In genomic region chr1:115179397-115179835, GRCh38 we compare ENCODE assay signal across 9 cellular contexts.
DNase-seq lines count a peak whose midpoint lies in the region; ATAC-seq, FAIRE-seq and TF ChIP-seq lines count a peak whose summit lies in the region.
"Had no signal": no experiment of that assay in that cellular context is flagged by ENCODE, and none has a peak within 500 bp of the region (broad histone marks: within the 10 kb centered on the region; RNA-seq: fewer than 3 reads in every experiment).

No MANE protein-coding gene starts in this region.

- TF ChIP-seq POLR2A in K562 (conservative IDR thresholded peaks at IDR 0.05): no peak

- DNase-seq in AG08396 (ENCODE audit: low spot score) (peak; percentile 84), HT1080 (ENCODE audit: low read depth) (peak; percentile 98), K562 (ENCODE audit: extremely low read depth in 1 of 4, low spot score in 3 of 4) (peak; percentile 74 to 83 (median 80)), kidney tubule cell (ENCODE audit: low spot score) (peak; percentile 100), immature natural killer cell (no peak), small intestine (no peak), Caco-2 (no peak), BE2C (no peak)
- DNase-seq: DND-41 had no signal

- H3K9me1 ChIP-seq in K562 (ENCODE audit: control insufficient read depth, insufficient read depth, low read length): no peaks in the 10 kb centered on the region

- H3K4me1 Mint-ChIP-seq in immature natural killer cell (no peaks in the 10 kb centered on the region), Caco-2 (ENCODE audit: low read depth, unreplicated experiment) (no peaks in the 10 kb centered on the region)

- no peak overlapping the region for H3K4me3 ChIP-seq in K562
- no peak overlapping the region for H3K4me3 ChIP-seq in small intestine (ENCODE audit: low read depth in 1 of 2, low read length in 2 of 2)
- H3K4me3 ChIP-seq in Caco-2 (ENCODE audit: low read depth, low read length): no peak overlapping the region
- H3K4me3 ChIP-seq in BE2C (ENCODE audit: low read depth, low read length): no peak overlapping the region

- H4K20me1 ChIP-seq in K562 (replicated peaks; ENCODE audit: control insufficient read depth, insufficient read depth, low read length): no peaks in the 10 kb centered on the region

- FAIRE-seq in K562 (lab: Jason Lieb, UNC): peak; percentile 95
- no peak for FAIRE-seq in small intestine (lab: Jason Lieb, UNC)

- H2AFZ ChIP-seq in K562 (ENCODE audit: low read depth, low read length): no peak overlapping the region

- H3K36me3 Mint-ChIP-seq in immature natural killer cell (no peaks in the 10 kb centered on the region), Caco-2 (ENCODE audit: insufficient read depth, unreplicated experiment) (no peaks in the 10 kb centered on the region)

- TF ChIP-seq CTCF in K562 (IDR thresholded peaks at IDR 0.05 in 2 of 3, conservative IDR thresholded peaks at IDR 0.05 in 1 of 3; ENCODE audit: insufficient read depth in 2 of 3, low read depth in 1 of 3, low read length in 3 of 3): no peak
- no peak for TF ChIP-seq CTCF in Caco-2 (IDR thresholded peaks at IDR 0.05; ENCODE audit: insufficient read depth in 1 of 2, low read depth in 1 of 2, low read length in 1 of 2, severe bottlenecking in 1 of 2, unreplicated experiment in 1 of 2)
- TF ChIP-seq CTCF in BE2C (IDR thresholded peaks at IDR 0.05; ENCODE audit: low read depth, low read length): no peak

- WGBS in K562 (ENCODE audit: insufficient coverage, low coverage, missing lambda C conversion rate): 2% methylated on average over 10 of the region's 10 CpGs
- 77 to 89% (median 79%) methylated on average over 10 of the region's 10 CpGs for WGBS in small intestine, 3 donors

- H3K4me1 ChIP-seq in K562 (replicated peaks in 1 of 2; ENCODE audit: control insufficient read depth in 2 of 2, insufficient read depth in 2 of 2, low read length in 2 of 2) (peaks cover 4 to 6% of the 10 kb centered on the region in 2 experiments; a peak in 3 of 5 replicates), small intestine (ENCODE audit: control insufficient read depth in 2 of 2, insufficient read depth in 1 of 2, low read depth in 1 of 2, low read length in 1 of 2) (no peaks in the 10 kb centered on the region), Caco-2 (no peaks in the 10 kb centered on the region), BE2C (no peaks in the 10 kb centered on the region)

- H3K9me3 Mint-ChIP-seq in immature natural killer cell: peaks cover 0 to 2% (median 0%) of the 10 kb centered on the region in 6 donors
- H3K9me3 Mint-ChIP-seq in Caco-2 (ENCODE audit: unreplicated experiment): no peaks in the 10 kb centered on the region

- H3K27me3 ChIP-seq in K562 (ENCODE audit: control insufficient read depth in 2 of 2, insufficient read depth in 2 of 2, low read length in 2 of 2): no peaks in the 10 kb centered on the region
- H3K27me3 ChIP-seq in small intestine (ENCODE audit: control insufficient read depth in 2 of 2, insufficient read depth in 2 of 2, low read length in 2 of 2): no peaks in the 10 kb centered on the region
- H3K27me3 ChIP-seq in Caco-2 (replicated peaks; ENCODE audit: control insufficient read depth, insufficient read depth, low read length): no peaks in the 10 kb centered on the region
- no peaks in the 10 kb centered on the region for H3K27me3 ChIP-seq in BE2C

- H3K27ac Mint-ChIP-seq in immature natural killer cell (no peak overlapping the region), Caco-2 (ENCODE audit: unreplicated experiment) (no peak overlapping the region)

- in situ Hi-C loops in K562 (cut with MboI): no loop called here

- no peaks in the 10 kb centered on the region for H3K79me2 ChIP-seq in K562 (ENCODE audit: control insufficient read depth, insufficient read depth, low read length)

- no peak overlapping the region; the same call in 2 of the 3 replicates for H3K27ac ChIP-seq in K562 (ENCODE audit: extremely low read depth, low read depth, low read length)
- no peak overlapping the region for H3K27ac ChIP-seq in small intestine (ENCODE audit: low read depth in 1 of 2, low read length in 1 of 2)

- no peaks in the 10 kb centered on the region for H3K36me3 ChIP-seq in K562 (ENCODE audit: control insufficient read depth, insufficient read depth, low read length)
- H3K36me3 ChIP-seq in small intestine (ENCODE audit: control insufficient read depth in 2 of 2, insufficient read depth in 2 of 2, low read length in 2 of 2): no peaks in the 10 kb centered on the region
- H3K36me3 ChIP-seq in Caco-2 (ENCODE audit: control insufficient read depth, insufficient read depth, low read length): no peaks in the 10 kb centered on the region
- H3K36me3 ChIP-seq in BE2C: no peaks in the 10 kb centered on the region

- peak; percentile 53; the same call in 1 of the 2 replicates for TF ChIP-seq EP300 in K562 (IDR thresholded peaks at IDR 0.05; ENCODE audit: low read length)

- POLR2A ChIA-PET in K562 (lab: Yijun Ruan, JAX): no interaction called here
- POLR2A ChIA-PET in Caco-2 (lab: Charles Lee): no interaction called here

- intact Hi-C loops in K562 (cut with micrococcal nuclease): no loop called here
- intact Hi-C loops in Caco-2 (cut with micrococcal nuclease; ENCODE audit: unreplicated experiment): no loop called here

- no peak for TF ChIP-seq RAD21 in K562 (CRISPR knock-in tag; conservative IDR thresholded peaks at IDR 0.05 in 1 of 2, IDR thresholded peaks at IDR 0.05 in 1 of 2)

- peaks cover 7 to 11% (median 7%) of the 10 kb centered on the region in 3 donors for H3K27me3 Mint-ChIP-seq in immature natural killer cell (ENCODE audit: low read depth in 3 of 3)
- no peaks in the 10 kb centered on the region for H3K27me3 Mint-ChIP-seq in Caco-2 (ENCODE audit: insufficient read depth, unreplicated experiment)

- ATAC-seq in K562: peak; percentile 84

- H3K9me3 ChIP-seq in K562 (replicated peaks; ENCODE audit: control insufficient read depth, insufficient read depth, low read depth, low read length) (no peaks in the 10 kb centered on the region), small intestine (ENCODE audit: control insufficient read depth, low read depth) (no peaks in the 10 kb centered on the region), Caco-2 (no peaks in the 10 kb centered on the region), BE2C (no peaks in the 10 kb centered on the region)

- H3K4me3 Mint-ChIP-seq in immature natural killer cell (no peak overlapping the region), Caco-2 (ENCODE audit: unreplicated experiment) (no peak overlapping the region)

- H3K9ac ChIP-seq in K562 (ENCODE audit: insufficient read depth in 1 of 2, low read depth in 2 of 2, low read length in 2 of 2): no peak overlapping the region; a peak in 1 of 4 replicates

- BruUV-seq in K562 (replicated peaks; lab: Mats Ljungman, UMichigan) (no TSS peak), Caco-2 (replicated peaks; lab: Mats Ljungman, UMichigan) (no TSS peak)

- CTCF ChIA-PET in K562 (lab: Yijun Ruan, JAX; ENCODE audit: low intra/inter-chr PET ratio): no interaction called here
- CTCF ChIA-PET in Caco-2 (lab: Charles Lee): no interaction called here

- no peak overlapping the region for H3K4me2 ChIP-seq in K562 (ENCODE audit: insufficient read depth, low read length)

TF ChIP-seq in K562, 482 proteins besides CTCF, POLR2A, EP300 and RAD21 (continues in another document):
- TF ChIP-seq ETS2 (tag; IDR thresholded peaks at IDR 0.05; ENCODE audit: borderline replicate concordance, poor library complexity, severe bottlenecking): no peak
- no peak for TF ChIP-seq SAFB (IDR thresholded peaks at IDR 0.05; ENCODE audit: borderline replicate concordance, low read depth, low read length)
- no peak for TF ChIP-seq ZSCAN32 (CRISPR knock-in tag; IDR thresholded peaks at IDR 0.05)
- no peak for TF ChIP-seq ZNF780A (CRISPR knock-in tag; IDR thresholded peaks at IDR 0.05)
- peak; percentile 98 for TF ChIP-seq ZNF316 (IDR thresholded peaks at IDR 0.05)
- 0 out of 2 replicates have a peak, but pooled peaks have one; percentile 37 for TF ChIP-seq SOX6 (IDR thresholded peaks at IDR 0.05)
- TF ChIP-seq CTBP1 (IDR thresholded peaks at IDR 0.05; ENCODE audit: borderline replicate concordance): 0 out of 2 replicates have a peak, but pooled peaks have one; percentile 19
- TF ChIP-seq ZZZ3 (IDR thresholded peaks at IDR 0.05): no peak
- TF ChIP-seq, protein P1, sequence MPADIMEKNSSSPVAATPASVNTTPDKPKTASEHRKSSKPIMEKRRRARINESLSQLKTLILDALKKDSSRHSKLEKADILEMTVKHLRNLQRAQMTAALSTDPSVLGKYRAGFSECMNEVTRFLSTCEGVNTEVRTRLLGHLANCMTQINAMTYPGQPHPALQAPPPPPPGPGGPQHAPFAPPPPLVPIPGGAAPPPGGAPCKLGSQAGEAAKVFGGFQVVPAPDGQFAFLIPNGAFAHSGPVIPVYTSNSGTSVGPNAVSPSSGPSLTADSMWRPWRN (IDR thresholded peaks at IDR 0.05; ENCODE audit: low read depth): 0 out of 2 replicates have a peak, but pooled peaks have one; percentile 44

Comparison
In these comparisons a context has a peak if more than half of its experiments do, and no peak if none do; other contexts are left out.
1. DNase-seq: peak in AG08396 (single experiment), HT1080 (single experiment), K562 (4 of 4) and kidney tubule cell (single experiment); none in immature natural killer cell (0 of 3), small intestine (single experiment), Caco-2 (0 of 2) and BE2C (single experiment).